Comparison of ENCODE assay signal across 24 cellular contexts in the genomic region with DNA sequence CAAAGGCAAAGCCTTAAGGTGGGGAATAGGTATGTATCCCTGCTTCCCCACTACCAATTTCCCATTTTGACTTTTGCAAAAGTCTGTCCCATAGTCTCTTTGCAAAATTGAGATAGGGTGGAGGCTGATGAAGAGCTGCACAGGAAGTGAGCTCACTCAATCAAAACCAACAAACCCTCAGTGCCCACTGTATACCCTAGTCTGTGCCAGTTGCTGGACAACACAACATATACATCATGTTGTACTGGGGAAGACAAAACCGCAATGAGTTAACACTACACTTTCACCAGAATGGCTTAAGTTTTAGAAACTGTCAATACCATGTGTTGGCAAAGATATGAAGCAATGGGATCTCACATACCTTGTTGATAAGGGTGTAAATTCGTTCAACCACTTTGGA.
"Had no signal": no experiment of that assay in that cellular context is flagged by ENCODE, and none has a peak within 500 bp of the region (broad histone marks: within the 10 kb centered on the region; RNA-seq: fewer than 3 reads in every experiment).

No MANE protein-coding gene starts in this region.

- H3K36me3 ChIP-seq: Peyer's patch, SJSA1 had no signal

- H3K9me3 ChIP-seq: Peyer's patch, SJSA1 had no signal

- H3K27me3 ChIP-seq: Peyer's patch, SJSA1 had no signal

- DNase-seq: KBM-7, MV-4-11, NCI-H1048, NCI-H1105, NCI-H1417, NCI-H1436 treated with DMSO at 0.1 percent for 48 hours, NCI-H1694 treated with DMSO at 0.1 percent for 48 hours, NCI-H1930, NCI-H2081 treated with DMSO at 0.1 percent for 48 hours, NCI-H2171, NCI-H226, NCI-H446, NCI-H510A, NCI-H524 treated with DMSO at 0.1 percent for 48 hours, NCI-H69, NCI-H774, OCI-M1, PC-9, Peyer's patch, SIG-M5 had no signal

- ATAC-seq: Right ventricle myocardium inferior had no signal

- H3K27ac ChIP-seq: PC-9, Peyer's patch, SJSA1, SK-N-MC had no signal

- H2AFZ ChIP-seq: PC-9 had no signal

- H3K4me3 ChIP-seq: PC-9, Peyer's patch, SJSA1, SK-N-MC had no signal

- FAIRE-seq: HTR-8/SVneo had no signal

- H3K4me2 ChIP-seq: PC-9 had no signal

- H3K4me1 ChIP-seq: Peyer's patch had no signal
